Comparison of ENCODE assay signal across 18 cellular contexts in the genomic region with DNA sequence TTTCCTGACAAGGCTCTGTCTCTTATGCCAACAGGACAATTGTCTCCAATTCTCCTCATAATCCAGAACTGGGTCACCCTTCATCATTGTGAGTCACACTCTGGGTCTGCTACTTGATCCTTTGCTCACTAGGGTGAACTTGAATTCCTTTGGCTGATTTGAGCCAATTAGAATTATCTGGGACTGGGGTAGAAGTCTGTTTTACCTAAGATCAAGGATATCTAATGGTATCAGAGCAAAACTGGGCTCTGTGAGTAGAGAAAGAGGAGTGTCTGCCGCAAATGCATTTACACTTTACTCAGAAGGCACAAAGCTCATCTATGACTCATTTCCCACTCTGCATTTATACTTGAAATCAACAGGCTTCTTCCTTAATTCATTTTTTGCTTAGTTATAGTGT.
A peak's percentile ranks its signal among the peaks of the same experiment; 100 is the strongest.
DNase-seq lines count a peak whose midpoint lies in the region; ATAC-seq, FAIRE-seq and TF ChIP-seq lines count a peak whose summit lies in the region.
"Had no signal": no experiment of that assay in that cellular context is flagged by ENCODE, and none has a peak within 500 bp of the region (broad histone marks: within the 10 kb centered on the region; RNA-seq: fewer than 3 reads in every experiment).

No MANE protein-coding gene starts in this region.

- POLR2A ChIA-PET in naive thymus-derived CD8-positive, alpha-beta T cell (lab: Charles Lee) = no interaction called here

- H3K4me3 ChIP-seq in AG10803 (ENCODE audit: low read length) (no peak overlapping the region), lower leg skin (ENCODE audit: low read depth, poor library complexity, severe bottlenecking) (no peak overlapping the region)
- H3K4me3 ChIP-seq: tibial artery had no signal

- H3K4me3 Mint-ChIP-seq in naive thymus-derived CD8-positive, alpha-beta T cell = no peak overlapping the region
- H3K4me3 Mint-ChIP-seq: activated T-cell treated with anti-CD3 and anti-CD28 coated beads, Interleukin-2, amount 50 U/mL, for 72 hours had no signal

- TF ChIP-seq POLR2A in lower leg skin (IDR thresholded peaks at IDR 0.05) = no peak

- peaks cover 4 to 17% (median 10%) of the 10 kb centered on the region in 5 donors for H3K27me3 Mint-ChIP-seq in naive thymus-derived CD8-positive, alpha-beta T cell

- H3K9me3 Mint-ChIP-seq in naive thymus-derived CD8-positive, alpha-beta T cell = no peaks in the 10 kb centered on the region
- H3K9me3 Mint-ChIP-seq: activated T-cell treated with anti-CD3 and anti-CD28 coated beads, Interleukin-2, amount 50 U/mL, for 72 hours had no signal

- 87 to 88% methylated on average over 1 of the region's 1 CpG for WGBS in lower leg skin, 2 donors

- no peak overlapping the region for H3K27ac Mint-ChIP-seq in naive thymus-derived CD8-positive, alpha-beta T cell
- H3K27ac Mint-ChIP-seq: activated T-cell treated with anti-CD3 and anti-CD28 coated beads, Interleukin-2, amount 50 U/mL, for 72 hours had no signal

- intact Hi-C loops in lower leg skin (cut with DNase I; ENCODE audit: low total_unique reads) = no loop called here

- DNase-seq in AG10803 (ENCODE audit: low read depth) (peak; percentile 19), HTR-8/SVneo (ENCODE audit: insufficient read length, low spot score) (no peak), astrocyte of the hippocampus (ENCODE audit: low read depth, low spot score) (peak; percentile 41), iris pigment epithelial cell (ENCODE audit: low read depth) (peak; percentile 64), lower leg skin (ENCODE audit: low spot score in 2 of 2) (no peak)
- DNase-seq in naive thymus-derived CD8-positive, alpha-beta T cell = no peak
- DNase-seq in stimulated activated CD8-positive, alpha-beta memory T cell treated with anti-CD3 and anti-CD28 coated beads, Interleukin-4, amount 100 ng/mL, for 48 hours = no peak
- DNase-seq in stimulated activated CD4-positive, alpha-beta T cell treated with anti-CD3 and anti-CD28 coated beads, Interleukin-1b, Interleukin-23, amount 100 ng/mL, for 48 hours = no peak
- DNase-seq: ACHN; activated CD4-positive, alpha-beta T cell treated with anti-CD3 and anti-CD28 coated beads, Interleukin-2, amount 50 U/mL, for 4 hours; activated T-cell treated with anti-CD3 and anti-CD28 coated beads, Interleukin-2, amount 50 U/mL, for 72 hours; cortex of kidney; GOT3; NCI-H1092 treated with DMSO at 0.1 percent for 48 hours; right cardiac atrium; stimulated activated CD4-positive, alpha-beta T cell treated with anti-CD3 and anti-CD28 coated beads, Interleukin-4, amount 100 ng/mL, for 4 hours; T-helper 9 cell; tibial artery had no signal

- no peak for TF ChIP-seq CTCF in AG10803 (conservative IDR thresholded peaks at IDR 0.05; ENCODE audit: low read length)
- TF ChIP-seq CTCF in lower leg skin (IDR thresholded peaks at IDR 0.05) = no peak

- H3K36me3 Mint-ChIP-seq in naive thymus-derived CD8-positive, alpha-beta T cell = no peaks in the 10 kb centered on the region

- no peak for ATAC-seq in naive thymus-derived CD8-positive, alpha-beta T cell
- ATAC-seq: activated T-cell treated with anti-CD3 and anti-CD28 coated beads, Interleukin-2, amount 50 U/mL, for 72 hours; right cardiac atrium had no signal

- no peaks in the 10 kb centered on the region for H3K4me1 Mint-ChIP-seq in naive thymus-derived CD8-positive, alpha-beta T cell

- peak; percentile 9 for FAIRE-seq in HTR-8/SVneo (lab: Jason Lieb, UNC)

Comparison
In these comparisons a context has a peak if more than half of its experiments do, and no peak if none do; other contexts are left out.
1. DNase-seq: peak in AG10803 (single experiment), astrocyte of the hippocampus (single experiment) and iris pigment epithelial cell (single experiment); none in HTR-8/SVneo (single experiment), naive thymus-derived CD8-positive, alpha-beta T cell (0 of 10), stimulated activated CD8-positive, alpha-beta memory T cell treated with anti-CD3 and anti-CD28 coated beads, Interleukin-4, amount 100 ng/mL, for 48 hours (single experiment), stimulated activated CD4-positive, alpha-beta T cell treated with anti-CD3 and anti-CD28 coated beads, Interleukin-1b, Interleukin-23, amount 100 ng/mL, for 48 hours (single experiment) and lower leg skin (0 of 2).